Comparison of ENCODE assay signal across 1 cellular context in the genomic region with DNA sequence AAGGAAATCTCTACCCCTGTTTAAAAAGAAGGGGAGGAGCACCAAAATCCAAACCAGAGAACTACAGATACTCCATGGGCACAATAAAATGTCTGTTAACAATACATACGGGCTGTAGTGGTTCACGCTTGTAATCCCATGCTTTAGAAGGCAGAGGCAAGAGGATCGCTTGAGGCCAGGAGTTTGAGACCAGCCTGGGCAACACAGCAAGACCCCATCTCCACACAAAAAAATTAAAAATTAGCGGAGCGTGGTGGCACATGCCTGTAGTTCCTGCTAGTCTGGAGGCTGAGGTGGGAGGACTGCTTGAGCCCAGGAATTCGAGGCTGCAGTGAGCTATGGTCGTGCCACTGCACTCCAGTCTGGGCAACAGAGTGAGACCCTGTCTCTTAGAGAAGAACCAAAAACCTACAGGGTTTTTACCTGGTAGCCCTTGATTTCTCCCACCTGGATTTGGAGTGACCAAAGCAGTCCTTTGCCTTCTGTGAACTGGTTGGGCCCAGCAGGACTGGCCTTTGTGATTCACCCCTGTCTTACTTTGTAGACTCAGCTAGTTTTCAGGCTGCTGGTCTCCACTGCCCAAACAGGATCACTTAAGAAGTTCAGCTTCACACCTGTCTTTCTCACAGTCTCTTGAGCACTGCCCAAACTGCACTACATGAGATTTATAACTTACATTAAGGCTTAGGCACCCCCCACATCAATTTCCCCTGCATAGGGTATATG.
TF ChIP-seq lines count a peak whose summit lies in the region.

No MANE protein-coding gene starts in this region.

TF ChIP-seq in HepG2, 621 proteins besides CTCF, POLR2A, EP300 and RAD21:
- TF ChIP-seq IKZF1 (IDR thresholded peaks at IDR 0.05) (no peak), ZNF121 (CRISPR knock-in tag; IDR thresholded peaks at IDR 0.05) (peak; percentile 51; the same call in 1 of the 2 replicates), HDAC2 (CRISPR knock-in tag; IDR thresholded peaks at IDR 0.05) (no peak), ZNF317 (CRISPR knock-in tag; IDR thresholded peaks at IDR 0.05) (no peak), ZNF333 (CRISPR knock-in tag; IDR thresholded peaks at IDR 0.05; ENCODE audit: borderline replicate concordance) (no peak)
